13 cellular contexts compared by ENCODE assay signal in the genomic region with DNA sequence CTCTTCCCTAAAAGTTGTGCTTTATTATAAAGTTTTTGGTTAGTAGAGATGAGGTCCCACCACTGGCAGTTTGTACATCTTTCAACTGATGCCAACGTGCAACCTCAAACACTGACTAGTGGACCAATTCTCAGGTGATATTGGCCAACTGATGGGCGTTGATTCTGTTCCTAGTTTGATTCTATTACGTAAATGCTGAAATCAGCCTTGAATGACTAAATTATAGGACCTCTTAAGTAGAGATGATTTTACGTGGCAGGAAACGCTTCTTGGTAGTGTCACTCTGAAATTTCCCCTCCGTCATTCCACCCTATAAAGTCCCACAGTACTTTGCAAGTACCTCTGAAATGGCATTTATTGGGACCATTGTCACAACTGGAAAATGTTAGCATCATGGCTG. TPM values are rescaled to one million over a fixed set of nuclear protein-coding genes. Genes with fewer than 3 reads are reported as not detected.
A peak's percentile ranks its signal among the peaks of the same experiment; 100 is the strongest.
DNase-seq lines count a peak whose midpoint lies in the region; ATAC-seq and TF ChIP-seq lines count a peak whose summit lies in the region.
"Had no signal": no experiment of that assay in that cellular context is flagged by ENCODE, and none has a peak within 500 bp of the region (broad histone marks: within the 10 kb centered on the region; RNA-seq: fewer than 3 reads in every experiment).

No MANE protein-coding gene starts in this region.

- peaks cover 0 to 11% of the 10 kb centered on the region in 2 donors for H3K4me1 ChIP-seq in left lung

- peaks cover 25% of the 10 kb centered on the region for H3K4me1 Mint-ChIP-seq in activated naive CD8-positive, alpha-beta T cell treated with anti-CD3 and anti-CD28 coated beads for 36 hours
- H3K4me1 Mint-ChIP-seq in natural killer cell treated with Interleukin-12 subunit alpha and Interleukin-12 subunit beta and Interleukin-15 and Interleukin-18, amount 100 ng/mL, for 72 hours (ENCODE audit: low read depth in 2 of 2): peaks cover 31 to 43% of the 10 kb centered on the region in 2 donors
- H3K4me1 Mint-ChIP-seq: GM23338, nephron progenitor cell had no signal

- H3K27ac ChIP-seq in left lung: peak overlapping the region in 1 of 2 donors; percentile 55
- no peak overlapping the region for H3K27ac ChIP-seq in RWPE1
- H3K27ac ChIP-seq: 22Rv1 had no signal

- no peaks in the 10 kb centered on the region for H3K27me3 ChIP-seq in left lung

- H3K9me3 Mint-ChIP-seq in activated naive CD8-positive, alpha-beta T cell treated with anti-CD3 and anti-CD28 coated beads for 36 hours: no peaks in the 10 kb centered on the region
- no peaks in the 10 kb centered on the region for H3K9me3 Mint-ChIP-seq in natural killer cell treated with Interleukin-12 subunit alpha and Interleukin-12 subunit beta and Interleukin-15 and Interleukin-18, amount 100 ng/mL, for 72 hours
- H3K9me3 Mint-ChIP-seq: GM23338, nephron progenitor cell had no signal

- no peaks in the 10 kb centered on the region for H3K27me3 Mint-ChIP-seq in activated naive CD8-positive, alpha-beta T cell treated with anti-CD3 and anti-CD28 coated beads for 36 hours
- H3K27me3 Mint-ChIP-seq in natural killer cell treated with Interleukin-12 subunit alpha and Interleukin-12 subunit beta and Interleukin-15 and Interleukin-18, amount 100 ng/mL, for 72 hours: no peaks in the 10 kb centered on the region

- no peaks in the 10 kb centered on the region for H3K9me3 ChIP-seq in left lung

- H3K36me3 ChIP-seq in left lung: peaks cover 0 to 34% of the 10 kb centered on the region in 2 donors

- H3K4me3 Mint-ChIP-seq in activated naive CD8-positive, alpha-beta T cell treated with anti-CD3 and anti-CD28 coated beads for 36 hours: no peak overlapping the region
- peak overlapping the region; percentile 48 for H3K4me3 Mint-ChIP-seq in natural killer cell treated with Interleukin-12 subunit alpha and Interleukin-12 subunit beta and Interleukin-15 and Interleukin-18, amount 100 ng/mL, for 72 hours
- H3K4me3 Mint-ChIP-seq: GM23338, nephron progenitor cell had no signal

- intact Hi-C loops in left lung (cut with DNase I): no loop called here

- peak overlapping the region; percentile 17 for H3K4me3 ChIP-seq in Jurkat, Clone E6-1 (ENCODE audit: low read length)
- H3K4me3 ChIP-seq in left lung: no peak overlapping the region
- H3K4me3 ChIP-seq: GM23338 had no signal

- H3K36me3 Mint-ChIP-seq in activated naive CD8-positive, alpha-beta T cell treated with anti-CD3 and anti-CD28 coated beads for 36 hours: peaks cover 22% of the 10 kb centered on the region
- peaks cover 15% of the 10 kb centered on the region for H3K36me3 Mint-ChIP-seq in natural killer cell treated with Interleukin-12 subunit alpha and Interleukin-12 subunit beta and Interleukin-15 and Interleukin-18, amount 100 ng/mL, for 72 hours

- peak; percentile 86 to 91 for ATAC-seq in natural killer cell treated with Interleukin-12 subunit alpha and Interleukin-12 subunit beta and Interleukin-15 and Interleukin-18, amount 100 ng/mL, for 72 hours
- no peak for ATAC-seq in left lung
- ATAC-seq in HG03565 (IDR thresholded peaks at IDR 0.05; ENCODE audit: unreplicated experiment): no peak

- H3K27ac Mint-ChIP-seq in activated naive CD8-positive, alpha-beta T cell treated with anti-CD3 and anti-CD28 coated beads for 36 hours: peak overlapping the region; percentile 81
- H3K27ac Mint-ChIP-seq in natural killer cell treated with Interleukin-12 subunit alpha and Interleukin-12 subunit beta and Interleukin-15 and Interleukin-18, amount 100 ng/mL, for 72 hours: peak overlapping the region; percentile 71 to 88
- H3K27ac Mint-ChIP-seq: GM23338, nephron progenitor cell had no signal

- CTCF ChIA-PET in RWPE1 (lab: Yijun Ruan, JAX): no interaction called here

- POLR2A ChIA-PET in RWPE1 (lab: Yijun Ruan, JAX; ENCODE audit: low non-redundant PET): no interaction called here

- DNase-seq in DMS 273 (lab: John Stamatoyannopoulos, UW; ENCODE audit: unreplicated experiment) (peak; percentile 29), DMS 273 treated with DMSO at 0.1 percent for 48 hours (lab: John Stamatoyannopoulos, UW) (no peak), left lung (no peak), RWPE1 (ENCODE audit: low spot score) (no peak)
- peak; percentile 37 for DNase-seq in Jurkat, Clone E6-1 (ENCODE audit: low read depth, low spot score)
- no peak for DNase-seq in activated naive CD8-positive, alpha-beta T cell treated with anti-CD3 and anti-CD28 coated beads for 36 hours
- no peak for DNase-seq in natural killer cell treated with Interleukin-12 subunit alpha and Interleukin-12 subunit beta and Interleukin-15 and Interleukin-18, amount 100 ng/mL, for 72 hours (ENCODE audit: low spot score)
- DNase-seq: islet precursor cell, MM.1S, nephron progenitor cell had no signal

- TF ChIP-seq CTCF in left lung (IDR thresholded peaks at IDR 0.05): no peak
- TF ChIP-seq CTCF in RWPE1 (conservative IDR thresholded peaks at IDR 0.05; ENCODE audit: low read depth): no peak

RNA-seq across cellular contexts. Expression of a gene that starts 8.8 kb away (rescaled TPM):
- not detected for polyA plus RNA-seq in Jurkat, Clone E6-1 (2012; ENCODE audit: insufficient read depth, insufficient read length)
- not detected for total RNA-seq in activated naive CD8-positive, alpha-beta T cell treated with anti-CD3 and anti-CD28 coated beads for 36 hours
- total RNA-seq in natural killer cell treated with Interleukin-12 subunit alpha and Interleukin-12 subunit beta and Interleukin-15 and Interleukin-18, amount 100 ng/mL, for 72 hours: under 1 TPM in 1 of 2 donors, not detected in 1; 0.12 TPM
- not detected for total RNA-seq in left lung

RNA-seq across cellular contexts. Expression of a gene that starts 11.8 kb away (rescaled TPM):
- 61.5 TPM for polyA plus RNA-seq in Jurkat, Clone E6-1 (2012; ENCODE audit: insufficient read depth, insufficient read length)
- total RNA-seq in activated naive CD8-positive, alpha-beta T cell treated with anti-CD3 and anti-CD28 coated beads for 36 hours: 10 to 100 TPM; 66.8 to 71.5 TPM
- 100 to 1,000 TPM in 1 of 2 donors, 10 to 100 TPM in 1; 76.3 to 104 TPM for total RNA-seq in natural killer cell treated with Interleukin-12 subunit alpha and Interleukin-12 subunit beta and Interleukin-15 and Interleukin-18, amount 100 ng/mL, for 72 hours
- total RNA-seq in left lung: 10 to 100 TPM; 24.7 to 40.5 TPM

RNA-seq across cellular contexts. Expression of a gene that starts 42.5 kb away (rescaled TPM):
- polyA plus RNA-seq in Jurkat, Clone E6-1 (2012; ENCODE audit: insufficient read depth, insufficient read length): 25.9 TPM
- total RNA-seq in activated naive CD8-positive, alpha-beta T cell treated with anti-CD3 and anti-CD28 coated beads for 36 hours: 10 to 100 TPM; 31.8 to 34.0 TPM
- total RNA-seq in natural killer cell treated with Interleukin-12 subunit alpha and Interleukin-12 subunit beta and Interleukin-15 and Interleukin-18, amount 100 ng/mL, for 72 hours: 10 to 100 TPM; 52.9 to 53.1 TPM
- 10 to 100 TPM; 44.4 to 47.8 TPM for total RNA-seq in left lung

RNA-seq across cellular contexts. Expression of a gene that starts 43.0 kb away (rescaled TPM):
- 89.1 TPM for polyA plus RNA-seq in Jurkat, Clone E6-1 (2012; ENCODE audit: insufficient read depth, insufficient read length)
- total RNA-seq in activated naive CD8-positive, alpha-beta T cell treated with anti-CD3 and anti-CD28 coated beads for 36 hours: 10 to 100 TPM; 26.1 to 26.4 TPM
- 10 to 100 TPM; 27.5 to 35.7 TPM for total RNA-seq in natural killer cell treated with Interleukin-12 subunit alpha and Interleukin-12 subunit beta and Interleukin-15 and Interleukin-18, amount 100 ng/mL, for 72 hours
- total RNA-seq in left lung: 1 to 10 TPM; 7.0 to 7.6 TPM

Comparison
In these comparisons a context has a peak if more than half of its experiments do, and no peak if none do; other contexts are left out.
1. DNase-seq: peak in DMS 273 (single experiment) and Jurkat, Clone E6-1 (single experiment); none in DMS 273 treated with DMSO at 0.1 percent for 48 hours (single experiment), activated naive CD8-positive, alpha-beta T cell treated with anti-CD3 and anti-CD28 coated beads for 36 hours (single experiment), natural killer cell treated with Interleukin-12 subunit alpha and Interleukin-12 subunit beta and Interleukin-15 and Interleukin-18, amount 100 ng/mL, for 72 hours (single experiment), left lung (0 of 2) and RWPE1 (single experiment).
2. ATAC-seq: peak in natural killer cell treated with Interleukin-12 subunit alpha and Interleukin-12 subunit beta and Interleukin-15 and Interleukin-18, amount 100 ng/mL, for 72 hours (2 of 2); none in left lung (single experiment) and HG03565 (single experiment).